Comparison of ENCODE assay signal across 25 cellular contexts in the genomic region with DNA sequence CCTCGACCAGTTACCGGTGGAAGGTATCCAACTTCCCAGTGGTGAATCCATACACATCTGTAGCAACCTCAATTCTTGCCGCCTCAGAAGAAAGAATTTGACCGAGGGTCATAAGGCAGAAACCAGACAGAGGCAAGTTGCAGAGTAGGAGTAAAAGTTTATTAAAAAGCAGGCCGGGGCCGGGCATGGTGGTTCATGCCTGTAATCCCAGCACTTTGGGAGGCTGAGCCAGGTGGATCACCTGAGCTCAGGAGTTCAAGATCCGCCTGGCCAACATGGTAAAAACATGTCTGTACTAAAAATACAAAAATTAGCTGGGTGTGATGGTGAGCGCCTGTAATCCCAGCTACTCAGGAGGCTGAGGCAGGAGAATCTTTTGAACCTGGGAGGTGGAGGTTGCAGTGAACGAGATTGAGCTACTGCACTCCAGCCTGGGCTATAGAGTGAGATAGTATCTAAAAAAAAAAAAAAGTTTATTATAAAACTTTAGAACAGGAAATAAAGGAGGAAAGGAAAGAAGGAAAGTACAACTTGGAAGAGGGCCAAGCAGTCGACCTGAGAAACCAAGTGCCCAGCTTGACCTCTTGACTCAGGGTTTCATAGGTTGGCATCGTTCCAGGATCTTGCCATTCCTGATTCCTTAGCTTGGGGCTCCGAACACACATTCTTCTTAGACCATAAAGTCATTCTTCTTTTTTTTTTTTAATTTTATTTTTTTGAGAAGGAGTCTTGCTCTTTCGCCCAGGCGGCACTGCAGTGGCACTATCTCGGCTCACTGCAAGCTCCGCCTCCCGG. TPM values are rescaled to one million over a fixed set of nuclear protein-coding genes. Genes with fewer than 3 reads are reported as not detected.
A peak's percentile ranks its signal among the peaks of the same experiment; 100 is the strongest.
DNase-seq lines count a peak whose midpoint lies in the region; ATAC-seq and TF ChIP-seq lines count a peak whose summit lies in the region.
"Had no signal": no experiment of that assay in that cellular context is flagged by ENCODE, and none has a peak within 500 bp of the region (broad histone marks: within the 10 kb centered on the region; RNA-seq: fewer than 3 reads in every experiment).

No MANE protein-coding gene starts in this region.

- no peak overlapping the region for H3K9ac ChIP-seq in mammary epithelial cell (ENCODE audit: insufficient read depth, low read length)

- CTCF ChIA-PET in MCF 10A (lab: Yijun Ruan, JAX), result interaction anchor here (0.7 to 1.1 kb wide), 3 partner anchors 131 to 441 kb away, joined by 3 to 4 read pairs (median 3); no protein-coding TSS in a partner anchor
- CTCF ChIA-PET in mammary epithelial cell (lab: Charles Lee; ENCODE audit: low non-redundant PET), result no interaction called here

- intact Hi-C loops in MCF 10A (cut with micrococcal nuclease) (no loop called here), mammary epithelial cell (cut with micrococcal nuclease) (no loop called here), ascending aorta (cut with DNase I) (loop anchor here (5.0 kb wide), 1 partner anchor 119 kb away; a partner anchor contains a TSS), body of pancreas (cut with DNase I) (no loop called here)

- TF ChIP-seq CTCF in MCF 10A (IDR thresholded peaks at IDR 0.05; ENCODE audit: unreplicated experiment) (no peak), mammary epithelial cell (conservative IDR thresholded peaks at IDR 0.05 in 1 of 2, IDR thresholded peaks at IDR 0.05 in 1 of 2; ENCODE audit: extremely low read depth in 1 of 2, insufficient read depth in 1 of 2, low read depth in 1 of 2, low read length in 2 of 2) (no peak), ascending aorta (IDR thresholded peaks at IDR 0.05) (no peak), body of pancreas (IDR thresholded peaks at IDR 0.05) (no peak)

- ATAC-seq in memory B cell (ENCODE audit: low read depth), result no peak
- ATAC-seq in body of pancreas, result no peak
- ATAC-seq: gastrocnemius medialis; GM12878; left lobe of liver; stimulated activated naive CD8-positive, alpha-beta T cell treated with anti-CD3 and anti-CD28 coated beads, Interleukin-15, Interleukin-2, amounts not matched to agents 100 U/mL and 50 U/mL, for 24 hours had no signal

- no peak for TF ChIP-seq POLR2A in body of pancreas (IDR thresholded peaks at IDR 0.05)

- H3K27ac Mint-ChIP-seq in MCF 10A (ENCODE audit: low read depth, unreplicated experiment) (no peak overlapping the region), memory B cell (no peak overlapping the region)
- H3K27ac Mint-ChIP-seq: activated naive CD4-positive, alpha-beta T cell treated with anti-CD3 and anti-CD28 coated beads, Interleukin-2, amount 50 U/mL, for 24 hours had no signal

- H3K9me3 ChIP-seq in mammary epithelial cell (replicated peaks; ENCODE audit: insufficient read depth, low read length), result no peaks in the 10 kb centered on the region
- no peaks in the 10 kb centered on the region for H3K9me3 ChIP-seq in ascending aorta
- no peaks in the 10 kb centered on the region for H3K9me3 ChIP-seq in body of pancreas
- H3K9me3 ChIP-seq in effector memory CD4-positive, alpha-beta T cell (ENCODE audit: control insufficient read depth, low read length), result no peaks in the 10 kb centered on the region
- H3K9me3 ChIP-seq: gastrocnemius medialis, HAP-1, ovary, Peyer's patch, sigmoid colon, upper lobe of left lung had no signal

- peaks cover 3% of the 10 kb centered on the region for H3K36me3 ChIP-seq in mammary epithelial cell (ENCODE audit: insufficient read depth, low read length)
- peaks cover 8% of the 10 kb centered on the region in 2 donors for H3K36me3 ChIP-seq in ascending aorta
- no peaks in the 10 kb centered on the region for H3K36me3 ChIP-seq in body of pancreas (replicated peaks in 1 of 2; ENCODE audit: insufficient read depth in 1 of 2, low read depth in 2 of 2)
- H3K36me3 ChIP-seq in effector memory CD4-positive, alpha-beta T cell (ENCODE audit: control insufficient read depth, insufficient read depth, low read length), result peaks cover 11% of the 10 kb centered on the region
- H3K36me3 ChIP-seq: ovary had no signal

- H2AFZ ChIP-seq in mammary epithelial cell (ENCODE audit: low read depth, low read length), result no peak overlapping the region

- no peak overlapping the region for H3K4me3 Mint-ChIP-seq in MCF 10A (ENCODE audit: unreplicated experiment)
- H3K4me3 Mint-ChIP-seq in memory B cell, result peak overlapping the region; percentile 21
- H3K4me3 Mint-ChIP-seq: activated naive CD4-positive, alpha-beta T cell treated with anti-CD3 and anti-CD28 coated beads, Interleukin-2, amount 50 U/mL, for 24 hours; dendritic cell treated with granulocyte-macrophage colony-stimulating factor and Interleukin-4, amounts not matched to agents 40 ng/mL and 50 ng/mL, for 4 days had no signal

- no peak overlapping the region for H3K4me2 ChIP-seq in mammary epithelial cell (ENCODE audit: insufficient read depth, low read depth, low read length)

- peaks cover 23% of the 10 kb centered on the region for H3K79me2 ChIP-seq in mammary epithelial cell (ENCODE audit: insufficient read depth, low read length)

- in situ Hi-C loops in mammary epithelial cell (cut with MboI; ENCODE audit: low sequenced_read_pairs in 2 of 2), result no loop called here
- in situ Hi-C loops in SK-MEL-5 (cut with HindIII; ENCODE audit: low pct_unique_long_range_greater_than_20kb, low sequenced_read_pairs), result no loop called here

- no peaks in the 10 kb centered on the region for H3K36me3 Mint-ChIP-seq in MCF 10A (ENCODE audit: insufficient read depth, unreplicated experiment)
- H3K36me3 Mint-ChIP-seq in memory B cell, result peaks cover 5% of the 10 kb centered on the region

- H3K27me3 ChIP-seq in mammary epithelial cell (ENCODE audit: insufficient read depth, low read length) (no peaks in the 10 kb centered on the region), ascending aorta (no peaks in the 10 kb centered on the region), body of pancreas (no peaks in the 10 kb centered on the region)
- no peaks in the 10 kb centered on the region for H3K27me3 ChIP-seq in effector memory CD4-positive, alpha-beta T cell (replicated peaks; ENCODE audit: control insufficient read depth, insufficient read depth, low read length, poor library complexity, severe bottlenecking)
- H3K27me3 ChIP-seq: brain microvascular endothelial cell, gastrocnemius medialis, ovary, Peyer's patch, sigmoid colon, upper lobe of left lung had no signal

- H3K4me3 ChIP-seq in mammary epithelial cell (replicated peaks in 1 of 3; ENCODE audit: insufficient read depth in 1 of 3, low read depth in 2 of 3, low read length in 3 of 3) (no peak overlapping the region), ascending aorta (no peak overlapping the region), body of pancreas (no peak overlapping the region)
- no peak overlapping the region for H3K4me3 ChIP-seq in effector memory CD4-positive, alpha-beta T cell (ENCODE audit: insufficient read depth, low read depth, low read length, poor library complexity, severe bottlenecking)
- H3K4me3 ChIP-seq: gastrocnemius medialis, GM12878, HAP-1, ovary, Peyer's patch, sigmoid colon, upper lobe of left lung had no signal

- no peaks in the 10 kb centered on the region for H3K4me1 Mint-ChIP-seq in MCF 10A (ENCODE audit: insufficient read depth, unreplicated experiment)
- H3K4me1 Mint-ChIP-seq in memory B cell, result no peaks in the 10 kb centered on the region

- POLR2A ChIA-PET in MCF 10A (lab: Yijun Ruan, JAX), result interaction anchor here (0.6 to 1.2 kb wide), 4 partner anchors 14 to 538 kb away, joined by 3 to 6 read pairs (median 3); a partner anchor contains a TSS

- H3K27ac ChIP-seq in mammary epithelial cell (ENCODE audit: insufficient read depth, low read depth, low read length), result no peak overlapping the region
- no peak overlapping the region for H3K27ac ChIP-seq in ascending aorta
- H3K27ac ChIP-seq in body of pancreas, result no peak overlapping the region
- H3K27ac ChIP-seq in effector memory CD4-positive, alpha-beta T cell (ENCODE audit: insufficient read depth, low read length, poor library complexity, severe bottlenecking), result no peak overlapping the region
- H3K27ac ChIP-seq: brain microvascular endothelial cell, Peyer's patch, sigmoid colon had no signal

- no TSS peak for BruUV-seq in MCF 10A (replicated peaks; lab: Mats Ljungman, UMichigan)
- no TSS peak for BruUV-seq in mammary epithelial cell (replicated peaks; lab: Mats Ljungman, UMichigan)

- no peaks in the 10 kb centered on the region for H3K27me3 Mint-ChIP-seq in MCF 10A (ENCODE audit: insufficient read depth, unreplicated experiment)
- no peaks in the 10 kb centered on the region for H3K27me3 Mint-ChIP-seq in memory B cell
- H3K27me3 Mint-ChIP-seq: activated naive CD4-positive, alpha-beta T cell treated with anti-CD3 and anti-CD28 coated beads, Interleukin-2, amount 50 U/mL, for 24 hours; dendritic cell treated with granulocyte-macrophage colony-stimulating factor and Interleukin-4, amounts not matched to agents 40 ng/mL and 50 ng/mL, for 4 days had no signal

- H4K20me1 ChIP-seq in mammary epithelial cell (ENCODE audit: insufficient read depth, low read length), result no peaks in the 10 kb centered on the region

- H3K9me3 Mint-ChIP-seq in MCF 10A (ENCODE audit: unreplicated experiment), result no peaks in the 10 kb centered on the region
- no peaks in the 10 kb centered on the region for H3K9me3 Mint-ChIP-seq in memory B cell
- H3K9me3 Mint-ChIP-seq: activated naive CD4-positive, alpha-beta T cell treated with anti-CD3 and anti-CD28 coated beads, Interleukin-2, amount 50 U/mL, for 24 hours; dendritic cell treated with granulocyte-macrophage colony-stimulating factor and Interleukin-4, amounts not matched to agents 40 ng/mL and 50 ng/mL, for 4 days had no signal

- H3K4me1 ChIP-seq in mammary epithelial cell (ENCODE audit: insufficient read depth, low read length), result peaks cover 6% of the 10 kb centered on the region
- H3K4me1 ChIP-seq in ascending aorta, result peaks cover 0 to 16% of the 10 kb centered on the region in 2 donors
- peaks cover 19% of the 10 kb centered on the region for H3K4me1 ChIP-seq in body of pancreas
- peaks cover 16% of the 10 kb centered on the region for H3K4me1 ChIP-seq in effector memory CD4-positive, alpha-beta T cell (ENCODE audit: control insufficient read depth, insufficient read depth, low read length, poor library complexity, severe bottlenecking)
- H3K4me1 ChIP-seq: HAP-1 had no signal

- WGBS in mammary epithelial cell (ENCODE audit: low coverage, missing lambda C conversion rate), result 99% methylated on average over 11 of the region's 17 CpGs
- 85 to 86% methylated on average over 17 of the region's 17 CpGs for WGBS in body of pancreas, 2 donors

- DNase-seq in MCF 10A (ENCODE audit: unreplicated experiment) (peak; percentile 41), mammary epithelial cell (no peak), SK-MEL-5 (ENCODE audit: low read depth, low spot score) (peak; percentile 14), memory B cell (ENCODE audit: low spot score in 2 of 2) (no peak), Ammon's horn (ENCODE audit: low spot score) (no peak), ascending aorta (ENCODE audit: low spot score in 2 of 2) (no peak), body of pancreas (no peak)
- DNase-seq in effector memory CD4-positive, alpha-beta T cell, result no peak
- DNase-seq: activated T-cell treated with anti-CD3 and anti-CD28 coated beads, Interleukin-2, amount 50 U/mL, for 1 hour; brain microvascular endothelial cell; COR-L47; gastrocnemius medialis; KG1; ovary; Peyer's patch; sigmoid colon; stimulated activated CD4-positive, alpha-beta T cell treated with anti-CD3 and anti-CD28 coated beads, Interleukin-1b, Interleukin-23, amount 100 ng/mL, for 48 hours; stimulated activated naive CD8-positive, alpha-beta T cell treated with anti-CD3 and anti-CD28 coated beads, Interleukin-15, Interleukin-2, amounts not matched to agents 100 U/mL and 50 U/mL, for 24 hours; upper lobe of left lung had no signal

- dilution Hi-C loops in mammary epithelial cell (cut with HindIII; ENCODE audit: low sequenced_read_pairs), result no loop called here

RNA-seq across cellular contexts. Expression of a gene that starts 27.8 kb away (rescaled TPM):
- total RNA-seq in MCF 10A (2022) (not detected in 2 replicates), mammary epithelial cell (not detected), ascending aorta (not detected), body of pancreas (not detected)
- not detected for polyA plus RNA-seq in mammary epithelial cell
- polyA minus RNA-seq in mammary epithelial cell, result not detected
- not detected in 2 replicates for total RNA-seq in SK-MEL-5 (2014; rRNA removed; shearing (Covaris generic))
- not detected in 2 replicates for polyA plus RNA-seq in SK-MEL-5 (2015; cell fraction: cytosol; rRNA removed)
- polyA plus RNA-seq in SK-MEL-5 (2015; cell fraction: nucleus; rRNA removed), result not detected in 2 replicates
- total RNA-seq: left lobe of liver, Peyer's patch, sigmoid colon had no signal

RNA-seq across cellular contexts. Expression of a gene that starts 32.3 kb away (rescaled TPM):
- 3.3 and 4.5 TPM in 2 replicates for total RNA-seq in MCF 10A (2022)
- 1 to 10 TPM; 3.8 to 4.4 TPM for total RNA-seq in mammary epithelial cell
- 0.86 TPM for polyA plus RNA-seq in mammary epithelial cell
- polyA minus RNA-seq in mammary epithelial cell, result 11.2 TPM
- 5.2 and 5.7 TPM in 2 replicates for total RNA-seq in SK-MEL-5 (2014; rRNA removed; shearing (Covaris generic))
- 3.8 and 5.0 TPM in 2 replicates for polyA plus RNA-seq in SK-MEL-5 (2015; cell fraction: cytosol; rRNA removed)
- 7.8 and 8.1 TPM in 2 replicates for polyA plus RNA-seq in SK-MEL-5 (2015; cell fraction: nucleus; rRNA removed)
- total RNA-seq in ascending aorta, result 5.2 TPM
- total RNA-seq in body of pancreas, result 1 to 10 TPM; 4.2 to 9.9 TPM

RNA-seq across cellular contexts. Expression of a gene that starts 35.7 kb away (rescaled TPM):
- total RNA-seq in MCF 10A (2022) (not detected in 2 replicates), mammary epithelial cell (not detected), ascending aorta (not detected), body of pancreas (not detected)
- polyA plus RNA-seq in mammary epithelial cell, result not detected
- not detected for polyA minus RNA-seq in mammary epithelial cell
- total RNA-seq in SK-MEL-5 (2014; rRNA removed; shearing (Covaris generic)), result not detected in 2 replicates
- not detected in 2 replicates for polyA plus RNA-seq in SK-MEL-5 (2015; cell fraction: cytosol; rRNA removed)
- 0.44 TPM in 1 of 2 replicates, not detected in the other for polyA plus RNA-seq in SK-MEL-5 (2015; cell fraction: nucleus; rRNA removed)
- total RNA-seq: mucosa of gallbladder, sigmoid colon had no signal
- polyA plus RNA-seq: ovary had no signal

RNA-seq across cellular contexts. Expression of a gene that starts 44.2 kb away (rescaled TPM):
- not detected in 2 replicates for total RNA-seq in MCF 10A (2022)
- total RNA-seq in mammary epithelial cell, result not detected
- polyA plus RNA-seq in mammary epithelial cell, result not detected
- polyA minus RNA-seq in mammary epithelial cell, result not detected
- total RNA-seq in SK-MEL-5 (2014; rRNA removed; shearing (Covaris generic)), result not detected in 2 replicates
- polyA plus RNA-seq in SK-MEL-5 (2015; cell fraction: cytosol; rRNA removed), result not detected in 2 replicates
- not detected in 2 replicates for polyA plus RNA-seq in SK-MEL-5 (2015; cell fraction: nucleus; rRNA removed)
- not detected for total RNA-seq in ascending aorta
- total RNA-seq in body of pancreas, result not detected
- total RNA-seq: gastrocnemius medialis, left lobe of liver, Peyer's patch had no signal

RNA-seq across cellular contexts. Expression of a gene that starts 49.2 kb away (rescaled TPM):
- total RNA-seq in MCF 10A (2022), result 86.0 and 90.1 TPM in 2 replicates
- 10 to 100 TPM; 17.3 to 71.6 TPM for total RNA-seq in mammary epithelial cell
- 28.8 TPM for polyA plus RNA-seq in mammary epithelial cell
- polyA minus RNA-seq in mammary epithelial cell, result 228 TPM
- 76.0 and 90.5 TPM in 2 replicates for total RNA-seq in SK-MEL-5 (2014; rRNA removed; shearing (Covaris generic))
- polyA plus RNA-seq in SK-MEL-5 (2015; cell fraction: cytosol; rRNA removed), result 197 and 213 TPM in 2 replicates
- polyA plus RNA-seq in SK-MEL-5 (2015; cell fraction: nucleus; rRNA removed), result 60.0 and 63.5 TPM in 2 replicates
- 2.0 TPM for total RNA-seq in ascending aorta
- 100 to 1,000 TPM in 1 of 2 donors, 10 to 100 TPM in 1; 18.2 to 116 TPM for total RNA-seq in body of pancreas

Comparison
In these comparisons a context has a peak if more than half of its experiments do, and no peak if none do; other contexts are left out.
1. DNase-seq: peak in MCF 10A (single experiment) and SK-MEL-5 (single experiment); none in mammary epithelial cell (single experiment), memory B cell (0 of 2), Ammon's horn (single experiment), ascending aorta (0 of 2), body of pancreas (0 of 4) and effector memory CD4-positive, alpha-beta T cell (0 of 3).